Comparison of ENCODE assay signal across 1 cellular context in the genomic region with DNA sequence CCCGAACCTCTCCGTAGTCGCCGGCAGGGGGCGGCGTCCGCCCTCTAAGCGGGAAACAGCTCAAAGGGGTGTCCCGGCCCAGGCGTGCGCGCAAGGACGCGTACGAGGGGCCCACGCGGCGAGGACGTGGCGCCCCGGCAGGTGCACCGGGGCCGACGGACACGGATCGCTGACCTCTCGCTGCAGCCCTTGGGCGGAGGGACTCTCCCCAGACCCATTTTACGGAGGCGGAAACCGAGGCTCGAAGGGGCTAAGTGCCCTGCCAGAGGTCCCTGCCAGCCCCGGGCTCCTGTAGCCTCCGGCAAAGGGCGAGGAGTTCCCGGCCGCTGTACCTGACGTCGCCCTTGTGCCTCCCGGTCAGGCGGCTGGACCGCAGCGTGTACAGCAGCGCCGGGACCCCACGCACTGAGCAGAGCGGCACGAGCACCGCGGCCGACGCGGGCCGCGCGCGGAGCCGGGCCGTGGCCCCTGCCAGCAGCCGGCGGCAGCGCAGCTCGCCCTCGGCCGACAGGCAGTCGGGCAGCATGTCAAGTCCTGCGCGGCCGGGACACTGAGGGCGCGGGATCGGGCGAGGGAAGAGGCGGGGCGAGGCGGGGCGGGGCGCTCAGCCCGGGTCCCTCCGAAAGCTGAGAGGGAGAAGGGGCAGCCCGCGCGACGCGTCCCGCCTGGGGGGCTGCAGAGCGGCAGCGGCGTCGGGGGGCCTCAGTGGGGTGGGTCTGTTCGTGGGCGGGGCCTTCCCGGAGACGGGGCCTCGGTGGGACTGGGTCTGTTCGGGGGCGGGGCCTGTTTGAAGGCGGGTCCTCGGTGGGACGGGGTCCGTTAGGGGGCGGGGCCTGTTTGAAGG.
TF ChIP-seq lines count a peak whose summit lies in the region.

A gene with protein sequence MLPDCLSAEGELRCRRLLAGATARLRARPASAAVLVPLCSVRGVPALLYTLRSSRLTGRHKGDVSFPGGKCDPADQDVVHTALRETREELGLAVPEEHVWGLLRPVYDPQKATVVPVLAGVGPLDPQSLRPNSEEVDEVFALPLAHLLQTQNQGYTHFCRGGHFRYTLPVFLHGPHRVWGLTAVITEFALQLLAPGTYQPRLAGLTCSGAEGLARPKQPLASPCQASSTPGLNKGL (minus strand): TSS at position 552 of the 844 bp plus-strand sequence. CDS start 26 bp downstream, at position 526.

TF ChIP-seq in HepG2, 621 proteins besides CTCF, POLR2A, EP300 and RAD21 (continued from another document and continues in another):
- TF ChIP-seq, protein P1, sequence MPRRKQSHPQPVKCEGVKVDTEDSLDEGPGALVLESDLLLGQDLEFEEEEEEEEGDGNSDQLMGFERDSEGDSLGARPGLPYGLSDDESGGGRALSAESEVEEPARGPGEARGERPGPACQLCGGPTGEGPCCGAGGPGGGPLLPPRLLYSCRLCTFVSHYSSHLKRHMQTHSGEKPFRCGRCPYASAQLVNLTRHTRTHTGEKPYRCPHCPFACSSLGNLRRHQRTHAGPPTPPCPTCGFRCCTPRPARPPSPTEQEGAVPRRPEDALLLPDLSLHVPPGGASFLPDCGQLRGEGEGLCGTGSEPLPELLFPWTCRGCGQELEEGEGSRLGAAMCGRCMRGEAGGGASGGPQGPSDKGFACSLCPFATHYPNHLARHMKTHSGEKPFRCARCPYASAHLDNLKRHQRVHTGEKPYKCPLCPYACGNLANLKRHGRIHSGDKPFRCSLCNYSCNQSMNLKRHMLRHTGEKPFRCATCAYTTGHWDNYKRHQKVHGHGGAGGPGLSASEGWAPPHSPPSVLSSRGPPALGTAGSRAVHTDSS (CRISPR knock-in tag; conservative IDR thresholded peaks at IDR 0.05): no peak
- TF ChIP-seq NCOA1 (CRISPR knock-in tag; IDR thresholded peaks at IDR 0.05) (no peak), ZNF747 (CRISPR knock-in tag; IDR thresholded peaks at IDR 0.05; ENCODE audit: borderline replicate concordance) (no peak), SKI (IDR thresholded peaks at IDR 0.05; ENCODE audit: partially characterized antibody) (no peak), ZNF383 (CRISPR knock-in tag; IDR thresholded peaks at IDR 0.05; ENCODE audit: borderline replicate concordance) (no peak), AGO1 (IDR thresholded peaks at IDR 0.05; ENCODE audit: low read depth, low read length, poor library complexity, severe bottlenecking) (peak; percentile 31), EHMT2 (IDR thresholded peaks at IDR 0.05; ENCODE audit: borderline replicate concordance, low read depth, low read length) (no peak), NR1H2 (CRISPR knock-in tag; IDR thresholded peaks at IDR 0.05; ENCODE audit: borderline replicate concordance, low read depth) (0 out of 2 replicates have a peak, but pooled peaks have one; percentile 30), ZNF644 (CRISPR knock-in tag; IDR thresholded peaks at IDR 0.05; ENCODE audit: low read depth) (no peak), ZBTB1 (CRISPR knock-in tag; IDR thresholded peaks at IDR 0.05; ENCODE audit: borderline replicate concordance) (no peak), FOXC1 (CRISPR knock-in tag; IDR thresholded peaks at IDR 0.05; ENCODE audit: borderline replicate concordance) (no peak; the same call in 1 of the 2 replicates), ZNF556 (CRISPR knock-in tag; IDR thresholded peaks at IDR 0.05; ENCODE audit: borderline replicate concordance) (peak; percentile 34; the same call in 1 of the 2 replicates), CBX2 (IDR thresholded peaks at IDR 0.05; ENCODE audit: low read depth, low read length) (no peak), CBX2 (CRISPR knock-in tag; IDR thresholded peaks at IDR 0.05; ENCODE audit: low read depth) (no peak), ZNF234 (CRISPR knock-in tag; conservative IDR thresholded peaks at IDR 0.05) (0 out of 2 replicates have a peak, but pooled peaks have one; percentile 26), SRF (IDR thresholded peaks at IDR 0.05; ENCODE audit: low read depth, low read length) (no peak), ZNF567 (CRISPR knock-in tag; IDR thresholded peaks at IDR 0.05; ENCODE audit: borderline replicate concordance) (0 out of 2 replicates have a peak, but pooled peaks have one; percentile 40), MEIS1 (CRISPR knock-in tag; IDR thresholded peaks at IDR 0.05; ENCODE audit: borderline replicate concordance) (peak; percentile 88), FOSL2 (CRISPR knock-in tag; IDR thresholded peaks at IDR 0.05) (peak; percentile 46; the same call in 1 of the 2 replicates), GABPB1 (CRISPR knock-in tag; IDR thresholded peaks at IDR 0.05) (peak; percentile 66; the same call in 1 of the 2 replicates), ZNF839 (CRISPR knock-in tag; IDR thresholded peaks at IDR 0.05; ENCODE audit: borderline replicate concordance) (no peak), ZNF788 (CRISPR knock-in tag; IDR thresholded peaks at IDR 0.05; ENCODE audit: borderline replicate concordance) (no peak; the same call in 1 of the 2 replicates), HMGA1 (CRISPR knock-in tag; conservative IDR thresholded peaks at IDR 0.05) (no peak)
- TF ChIP-seq, protein P2, sequence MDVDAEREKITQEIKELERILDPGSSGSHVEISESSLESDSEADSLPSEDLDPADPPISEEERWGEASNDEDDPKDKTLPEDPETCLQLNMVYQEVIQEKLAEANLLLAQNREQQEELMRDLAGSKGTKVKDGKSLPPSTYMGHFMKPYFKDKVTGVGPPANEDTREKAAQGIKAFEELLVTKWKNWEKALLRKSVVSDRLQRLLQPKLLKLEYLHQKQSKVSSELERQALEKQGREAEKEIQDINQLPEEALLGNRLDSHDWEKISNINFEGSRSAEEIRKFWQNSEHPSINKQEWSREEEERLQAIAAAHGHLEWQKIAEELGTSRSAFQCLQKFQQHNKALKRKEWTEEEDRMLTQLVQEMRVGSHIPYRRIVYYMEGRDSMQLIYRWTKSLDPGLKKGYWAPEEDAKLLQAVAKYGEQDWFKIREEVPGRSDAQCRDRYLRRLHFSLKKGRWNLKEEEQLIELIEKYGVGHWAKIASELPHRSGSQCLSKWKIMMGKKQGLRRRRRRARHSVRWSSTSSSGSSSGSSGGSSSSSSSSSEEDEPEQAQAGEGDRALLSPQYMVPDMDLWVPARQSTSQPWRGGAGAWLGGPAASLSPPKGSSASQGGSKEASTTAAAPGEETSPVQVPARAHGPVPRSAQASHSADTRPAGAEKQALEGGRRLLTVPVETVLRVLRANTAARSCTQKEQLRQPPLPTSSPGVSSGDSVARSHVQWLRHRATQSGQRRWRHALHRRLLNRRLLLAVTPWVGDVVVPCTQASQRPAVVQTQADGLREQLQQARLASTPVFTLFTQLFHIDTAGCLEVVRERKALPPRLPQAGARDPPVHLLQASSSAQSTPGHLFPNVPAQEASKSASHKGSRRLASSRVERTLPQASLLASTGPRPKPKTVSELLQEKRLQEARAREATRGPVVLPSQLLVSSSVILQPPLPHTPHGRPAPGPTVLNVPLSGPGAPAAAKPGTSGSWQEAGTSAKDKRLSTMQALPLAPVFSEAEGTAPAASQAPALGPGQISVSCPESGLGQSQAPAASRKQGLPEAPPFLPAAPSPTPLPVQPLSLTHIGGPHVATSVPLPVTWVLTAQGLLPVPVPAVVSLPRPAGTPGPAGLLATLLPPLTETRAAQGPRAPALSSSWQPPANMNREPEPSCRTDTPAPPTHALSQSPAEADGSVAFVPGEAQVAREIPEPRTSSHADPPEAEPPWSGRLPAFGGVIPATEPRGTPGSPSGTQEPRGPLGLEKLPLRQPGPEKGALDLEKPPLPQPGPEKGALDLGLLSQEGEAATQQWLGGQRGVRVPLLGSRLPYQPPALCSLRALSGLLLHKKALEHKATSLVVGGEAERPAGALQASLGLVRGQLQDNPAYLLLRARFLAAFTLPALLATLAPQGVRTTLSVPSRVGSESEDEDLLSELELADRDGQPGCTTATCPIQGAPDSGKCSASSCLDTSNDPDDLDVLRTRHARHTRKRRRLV (CRISPR knock-in tag; IDR thresholded peaks at IDR 0.05): no peak; the same call in 1 of the 2 replicates
- TF ChIP-seq, protein P3, sequence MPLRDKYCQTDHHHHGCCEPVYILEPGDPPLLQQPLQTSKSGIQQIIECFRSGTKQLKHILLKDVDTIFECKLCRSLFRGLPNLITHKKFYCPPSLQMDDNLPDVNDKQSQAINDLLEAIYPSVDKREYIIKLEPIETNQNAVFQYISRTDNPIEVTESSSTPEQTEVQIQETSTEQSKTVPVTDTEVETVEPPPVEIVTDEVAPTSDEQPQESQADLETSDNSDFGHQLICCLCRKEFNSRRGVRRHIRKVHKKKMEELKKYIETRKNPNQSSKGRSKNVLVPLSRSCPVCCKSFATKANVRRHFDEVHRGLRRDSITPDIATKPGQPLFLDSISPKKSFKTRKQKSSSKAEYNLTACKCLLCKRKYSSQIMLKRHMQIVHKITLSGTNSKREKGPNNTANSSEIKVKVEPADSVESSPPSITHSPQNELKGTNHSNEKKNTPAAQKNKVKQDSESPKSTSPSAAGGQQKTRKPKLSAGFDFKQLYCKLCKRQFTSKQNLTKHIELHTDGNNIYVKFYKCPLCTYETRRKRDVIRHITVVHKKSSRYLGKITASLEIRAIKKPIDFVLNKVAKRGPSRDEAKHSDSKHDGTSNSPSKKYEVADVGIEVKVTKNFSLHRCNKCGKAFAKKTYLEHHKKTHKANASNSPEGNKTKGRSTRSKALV (CRISPR knock-in tag; IDR thresholded peaks at IDR 0.05): no peak
- TF ChIP-seq, protein P4, sequence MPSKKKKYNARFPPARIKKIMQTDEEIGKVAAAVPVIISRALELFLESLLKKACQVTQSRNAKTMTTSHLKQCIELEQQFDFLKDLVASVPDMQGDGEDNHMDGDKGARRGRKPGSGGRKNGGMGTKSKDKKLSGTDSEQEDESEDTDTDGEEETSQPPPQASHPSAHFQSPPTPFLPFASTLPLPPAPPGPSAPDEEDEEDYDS (CRISPR knock-in tag; IDR thresholded peaks at IDR 0.05): peak; percentile 35; the same call in 1 of the 2 replicates
- TF ChIP-seq, protein P5, sequence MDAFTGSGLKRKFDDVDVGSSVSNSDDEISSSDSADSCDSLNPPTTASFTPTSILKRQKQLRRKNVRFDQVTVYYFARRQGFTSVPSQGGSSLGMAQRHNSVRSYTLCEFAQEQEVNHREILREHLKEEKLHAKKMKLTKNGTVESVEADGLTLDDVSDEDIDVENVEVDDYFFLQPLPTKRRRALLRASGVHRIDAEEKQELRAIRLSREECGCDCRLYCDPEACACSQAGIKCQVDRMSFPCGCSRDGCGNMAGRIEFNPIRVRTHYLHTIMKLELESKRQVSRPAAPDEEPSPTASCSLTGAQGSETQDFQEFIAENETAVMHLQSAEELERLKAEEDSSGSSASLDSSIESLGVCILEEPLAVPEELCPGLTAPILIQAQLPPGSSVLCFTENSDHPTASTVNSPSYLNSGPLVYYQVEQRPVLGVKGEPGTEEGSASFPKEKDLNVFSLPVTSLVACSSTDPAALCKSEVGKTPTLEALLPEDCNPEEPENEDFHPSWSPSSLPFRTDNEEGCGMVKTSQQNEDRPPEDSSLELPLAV (CRISPR knock-in tag; conservative IDR thresholded peaks at IDR 0.05; ENCODE audit: low read depth): no peak
- TF ChIP-seq, protein P6, sequence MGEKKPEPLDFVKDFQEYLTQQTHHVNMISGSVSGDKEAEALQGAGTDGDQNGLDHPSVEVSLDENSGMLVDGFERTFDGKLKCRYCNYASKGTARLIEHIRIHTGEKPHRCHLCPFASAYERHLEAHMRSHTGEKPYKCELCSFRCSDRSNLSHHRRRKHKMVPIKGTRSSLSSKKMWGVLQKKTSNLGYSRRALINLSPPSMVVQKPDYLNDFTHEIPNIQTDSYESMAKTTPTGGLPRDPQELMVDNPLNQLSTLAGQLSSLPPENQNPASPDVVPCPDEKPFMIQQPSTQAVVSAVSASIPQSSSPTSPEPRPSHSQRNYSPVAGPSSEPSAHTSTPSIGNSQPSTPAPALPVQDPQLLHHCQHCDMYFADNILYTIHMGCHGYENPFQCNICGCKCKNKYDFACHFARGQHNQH (CRISPR knock-in tag; IDR thresholded peaks at IDR 0.05): peak; percentile 64; the same call in 1 of the 2 replicates
- TF ChIP-seq, protein P7, sequence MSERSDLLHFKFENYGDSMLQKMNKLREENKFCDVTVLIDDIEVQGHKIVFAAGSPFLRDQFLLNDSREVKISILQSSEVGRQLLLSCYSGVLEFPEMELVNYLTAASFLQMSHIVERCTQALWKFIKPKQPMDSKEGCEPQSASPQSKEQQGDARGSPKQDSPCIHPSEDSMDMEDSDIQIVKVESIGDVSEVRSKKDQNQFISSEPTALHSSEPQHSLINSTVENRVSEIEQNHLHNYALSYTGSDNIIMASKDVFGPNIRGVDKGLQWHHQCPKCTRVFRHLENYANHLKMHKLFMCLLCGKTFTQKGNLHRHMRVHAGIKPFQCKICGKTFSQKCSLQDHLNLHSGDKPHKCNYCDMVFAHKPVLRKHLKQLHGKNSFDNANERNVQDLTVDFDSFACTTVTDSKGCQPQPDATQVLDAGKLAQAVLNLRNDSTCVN (CRISPR knock-in tag; IDR thresholded peaks at IDR 0.05; ENCODE audit: borderline replicate concordance): peak; percentile 76; the same call in 1 of the 2 replicates
- TF ChIP-seq, protein P8, sequence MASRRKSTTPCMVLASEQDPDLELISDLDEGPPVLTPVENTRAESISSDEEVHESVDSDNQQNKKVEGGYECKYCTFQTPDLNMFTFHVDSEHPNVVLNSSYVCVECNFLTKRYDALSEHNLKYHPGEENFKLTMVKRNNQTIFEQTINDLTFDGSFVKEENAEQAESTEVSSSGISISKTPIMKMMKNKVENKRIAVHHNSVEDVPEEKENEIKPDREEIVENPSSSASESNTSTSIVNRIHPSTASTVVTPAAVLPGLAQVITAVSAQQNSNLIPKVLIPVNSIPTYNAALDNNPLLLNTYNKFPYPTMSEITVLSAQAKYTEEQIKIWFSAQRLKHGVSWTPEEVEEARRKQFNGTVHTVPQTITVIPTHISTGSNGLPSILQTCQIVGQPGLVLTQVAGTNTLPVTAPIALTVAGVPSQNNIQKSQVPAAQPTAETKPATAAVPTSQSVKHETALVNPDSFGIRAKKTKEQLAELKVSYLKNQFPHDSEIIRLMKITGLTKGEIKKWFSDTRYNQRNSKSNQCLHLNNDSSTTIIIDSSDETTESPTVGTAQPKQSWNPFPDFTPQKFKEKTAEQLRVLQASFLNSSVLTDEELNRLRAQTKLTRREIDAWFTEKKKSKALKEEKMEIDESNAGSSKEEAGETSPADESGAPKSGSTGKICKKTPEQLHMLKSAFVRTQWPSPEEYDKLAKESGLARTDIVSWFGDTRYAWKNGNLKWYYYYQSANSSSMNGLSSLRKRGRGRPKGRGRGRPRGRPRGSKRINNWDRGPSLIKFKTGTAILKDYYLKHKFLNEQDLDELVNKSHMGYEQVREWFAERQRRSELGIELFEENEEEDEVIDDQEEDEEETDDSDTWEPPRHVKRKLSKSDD (CRISPR knock-in tag; IDR thresholded peaks at IDR 0.05; ENCODE audit: low read depth): peak; percentile 87; the same call in 1 of the 2 replicates
- TF ChIP-seq, protein P9, sequence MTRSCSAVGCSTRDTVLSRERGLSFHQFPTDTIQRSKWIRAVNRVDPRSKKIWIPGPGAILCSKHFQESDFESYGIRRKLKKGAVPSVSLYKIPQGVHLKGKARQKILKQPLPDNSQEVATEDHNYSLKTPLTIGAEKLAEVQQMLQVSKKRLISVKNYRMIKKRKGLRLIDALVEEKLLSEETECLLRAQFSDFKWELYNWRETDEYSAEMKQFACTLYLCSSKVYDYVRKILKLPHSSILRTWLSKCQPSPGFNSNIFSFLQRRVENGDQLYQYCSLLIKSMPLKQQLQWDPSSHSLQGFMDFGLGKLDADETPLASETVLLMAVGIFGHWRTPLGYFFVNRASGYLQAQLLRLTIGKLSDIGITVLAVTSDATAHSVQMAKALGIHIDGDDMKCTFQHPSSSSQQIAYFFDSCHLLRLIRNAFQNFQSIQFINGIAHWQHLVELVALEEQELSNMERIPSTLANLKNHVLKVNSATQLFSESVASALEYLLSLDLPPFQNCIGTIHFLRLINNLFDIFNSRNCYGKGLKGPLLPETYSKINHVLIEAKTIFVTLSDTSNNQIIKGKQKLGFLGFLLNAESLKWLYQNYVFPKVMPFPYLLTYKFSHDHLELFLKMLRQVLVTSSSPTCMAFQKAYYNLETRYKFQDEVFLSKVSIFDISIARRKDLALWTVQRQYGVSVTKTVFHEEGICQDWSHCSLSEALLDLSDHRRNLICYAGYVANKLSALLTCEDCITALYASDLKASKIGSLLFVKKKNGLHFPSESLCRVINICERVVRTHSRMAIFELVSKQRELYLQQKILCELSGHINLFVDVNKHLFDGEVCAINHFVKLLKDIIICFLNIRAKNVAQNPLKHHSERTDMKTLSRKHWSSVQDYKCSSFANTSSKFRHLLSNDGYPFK (CRISPR knock-in tag; IDR thresholded peaks at IDR 0.05; ENCODE audit: borderline replicate concordance): no peak; the same call in 1 of the 2 replicates
